16 cellular contexts compared by ENCODE assay signal in the genomic region with DNA sequence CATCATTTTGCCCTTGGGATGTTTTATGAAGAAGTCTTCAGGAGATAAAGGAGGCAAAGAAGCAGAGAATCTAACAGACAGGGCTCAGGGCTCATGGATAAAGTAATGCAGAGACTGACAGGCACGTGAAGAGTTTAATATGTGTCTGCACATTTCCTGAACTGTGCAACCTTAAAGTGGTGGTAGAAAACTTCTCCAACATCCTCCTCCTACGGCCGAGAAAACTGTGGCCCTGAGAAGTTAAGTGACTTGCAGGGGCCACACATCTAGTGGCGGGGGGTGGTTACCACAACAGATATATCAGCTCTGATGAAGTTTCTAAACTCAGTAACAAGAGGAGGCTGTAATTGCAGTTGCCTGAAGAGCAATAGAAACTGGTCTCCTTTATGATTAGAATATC.
"Had no signal": no experiment of that assay in that cellular context is flagged by ENCODE, and none has a peak within 500 bp of the region (broad histone marks: within the 10 kb centered on the region; RNA-seq: fewer than 3 reads in every experiment).

No MANE protein-coding gene starts in this region.

- H3K36me3 ChIP-seq: adrenal gland, esophagus squamous epithelium, gastrocnemius medialis, neutrophil, tibial nerve, WERI-Rb-1 had no signal

- H3K79me2 ChIP-seq: parathyroid adenoma had no signal

- H3K9me3 ChIP-seq: adrenal gland, esophagus squamous epithelium, gastrocnemius medialis, neutrophil, tibial nerve had no signal

- H3K27me3 ChIP-seq: adrenal gland, esophagus squamous epithelium, gastrocnemius medialis, tibial nerve had no signal

- H3K4me1 ChIP-seq: esophagus squamous epithelium, gastrocnemius medialis, tibial nerve had no signal

- DNase-seq: activated CD4-positive, alpha-beta T cell treated with anti-CD3 and anti-CD28 coated beads, Interleukin-2, amount 10 ng/mL, durations not matched to agents 7 days and 5 days; activated CD4-positive, CD25-positive, alpha-beta regulatory T cell treated with anti-CD3 and anti-CD28 coated beads, Interleukin-2, amount 50 U/mL, for 72 hours; activated CD8-positive, alpha-beta T cell treated with anti-CD3 and anti-CD28 coated beads for 36 hours; activated naive CD4-positive, alpha-beta T cell; activated T-cell treated with anti-CD3 and anti-CD28 coated beads, Interleukin-2, amount 50 U/mL, for 1 hour; adrenal gland; esophagus squamous epithelium; gastrocnemius medialis; left cardiac atrium; right cardiac atrium; stimulated activated CD4-positive, alpha-beta T cell treated with anti-CD3 and anti-CD28 coated beads, Interleukin-4, amount 100 ng/mL, for 4 hours; WERI-Rb-1 had no signal

- H2AFZ ChIP-seq: parathyroid adenoma had no signal

- H3K9ac ChIP-seq: parathyroid adenoma had no signal

- H3K4me3 ChIP-seq: adrenal gland, esophagus squamous epithelium, gastrocnemius medialis, tibial nerve had no signal

- H3K27ac ChIP-seq: adrenal gland, esophagus squamous epithelium, gastrocnemius medialis, neutrophil, parathyroid adenoma, tibial nerve, WERI-Rb-1 had no signal

- ATAC-seq: activated CD8-positive, alpha-beta T cell treated with anti-CD3 and anti-CD28 coated beads for 36 hours; gastrocnemius medialis; left cardiac atrium; natural killer cell treated with Interleukin-12 subunit alpha and Interleukin-12 subunit beta and Interleukin-15 and Interleukin-18, amount 100 ng/mL, for 72 hours; right cardiac atrium had no signal
